ENCODE assay signal across 2 cellular contexts in the genomic region with DNA sequence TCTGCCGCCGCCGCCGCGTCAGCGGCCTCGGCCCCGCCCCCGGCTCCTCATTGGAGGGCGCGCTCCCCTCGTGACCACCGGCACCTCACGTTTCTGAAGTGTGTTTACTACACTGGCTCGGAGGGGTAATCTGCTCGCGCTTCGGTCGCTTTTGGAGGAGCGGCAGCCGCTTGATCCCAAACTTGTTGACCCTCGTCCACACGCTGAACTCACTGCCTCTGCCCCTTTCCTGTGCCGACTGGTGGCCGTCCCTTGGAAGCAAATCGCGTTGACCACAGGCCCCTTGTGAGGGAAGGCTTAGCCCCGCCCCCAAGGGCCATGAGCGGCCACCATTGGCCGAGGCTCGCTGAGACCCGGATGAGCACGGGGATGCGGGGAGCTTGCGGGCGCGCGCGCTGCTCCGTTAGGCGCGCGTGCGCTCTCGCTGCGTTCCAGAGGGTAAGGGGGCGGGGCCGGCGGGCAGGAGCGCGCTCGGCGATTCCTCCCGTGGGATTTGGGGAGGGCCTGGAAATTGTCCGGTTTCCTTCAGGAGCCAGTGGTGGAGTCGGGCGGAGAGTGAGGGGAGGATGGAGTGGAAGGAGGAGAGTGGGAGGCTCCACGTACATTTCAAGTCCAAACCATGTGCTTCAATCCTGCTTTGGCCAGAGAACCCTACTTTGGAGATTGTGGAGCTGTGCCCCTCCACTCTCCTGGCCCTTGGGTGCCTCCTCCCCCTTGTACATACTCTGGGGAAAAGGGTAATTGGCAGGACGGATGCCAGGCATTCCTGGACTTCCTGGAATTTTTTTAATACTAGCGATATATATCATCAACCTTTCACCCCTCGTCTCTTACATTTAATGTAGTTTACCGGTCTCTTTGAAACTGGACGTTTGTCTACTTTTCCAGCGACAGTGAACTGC.
TF ChIP-seq lines count a peak whose summit lies in the region.

A gene (minus strand): TSS at position 3 of the 902 bp plus-strand sequence. CDS start 588 bp downstream, outside the sequence.

TF ChIP-seq in HCT116, 20 proteins besides CTCF, POLR2A, EP300 and RAD21 (continued from another document):
- TF ChIP-seq, protein P1, sequence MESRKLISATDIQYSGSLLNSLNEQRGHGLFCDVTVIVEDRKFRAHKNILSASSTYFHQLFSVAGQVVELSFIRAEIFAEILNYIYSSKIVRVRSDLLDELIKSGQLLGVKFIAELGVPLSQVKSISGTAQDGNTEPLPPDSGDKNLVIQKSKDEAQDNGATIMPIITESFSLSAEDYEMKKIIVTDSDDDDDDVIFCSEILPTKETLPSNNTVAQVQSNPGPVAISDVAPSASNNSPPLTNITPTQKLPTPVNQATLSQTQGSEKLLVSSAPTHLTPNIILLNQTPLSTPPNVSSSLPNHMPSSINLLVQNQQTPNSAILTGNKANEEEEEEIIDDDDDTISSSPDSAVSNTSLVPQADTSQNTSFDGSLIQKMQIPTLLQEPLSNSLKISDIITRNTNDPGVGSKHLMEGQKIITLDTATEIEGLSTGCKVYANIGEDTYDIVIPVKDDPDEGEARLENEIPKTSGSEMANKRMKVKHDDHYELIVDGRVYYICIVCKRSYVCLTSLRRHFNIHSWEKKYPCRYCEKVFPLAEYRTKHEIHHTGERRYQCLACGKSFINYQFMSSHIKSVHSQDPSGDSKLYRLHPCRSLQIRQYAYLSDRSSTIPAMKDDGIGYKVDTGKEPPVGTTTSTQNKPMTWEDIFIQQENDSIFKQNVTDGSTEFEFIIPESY (IDR thresholded peaks at IDR 0.05; ENCODE audit: extremely low read depth, insufficient replicate concordance, low read length), result no peak
- TF ChIP-seq, protein P2, sequence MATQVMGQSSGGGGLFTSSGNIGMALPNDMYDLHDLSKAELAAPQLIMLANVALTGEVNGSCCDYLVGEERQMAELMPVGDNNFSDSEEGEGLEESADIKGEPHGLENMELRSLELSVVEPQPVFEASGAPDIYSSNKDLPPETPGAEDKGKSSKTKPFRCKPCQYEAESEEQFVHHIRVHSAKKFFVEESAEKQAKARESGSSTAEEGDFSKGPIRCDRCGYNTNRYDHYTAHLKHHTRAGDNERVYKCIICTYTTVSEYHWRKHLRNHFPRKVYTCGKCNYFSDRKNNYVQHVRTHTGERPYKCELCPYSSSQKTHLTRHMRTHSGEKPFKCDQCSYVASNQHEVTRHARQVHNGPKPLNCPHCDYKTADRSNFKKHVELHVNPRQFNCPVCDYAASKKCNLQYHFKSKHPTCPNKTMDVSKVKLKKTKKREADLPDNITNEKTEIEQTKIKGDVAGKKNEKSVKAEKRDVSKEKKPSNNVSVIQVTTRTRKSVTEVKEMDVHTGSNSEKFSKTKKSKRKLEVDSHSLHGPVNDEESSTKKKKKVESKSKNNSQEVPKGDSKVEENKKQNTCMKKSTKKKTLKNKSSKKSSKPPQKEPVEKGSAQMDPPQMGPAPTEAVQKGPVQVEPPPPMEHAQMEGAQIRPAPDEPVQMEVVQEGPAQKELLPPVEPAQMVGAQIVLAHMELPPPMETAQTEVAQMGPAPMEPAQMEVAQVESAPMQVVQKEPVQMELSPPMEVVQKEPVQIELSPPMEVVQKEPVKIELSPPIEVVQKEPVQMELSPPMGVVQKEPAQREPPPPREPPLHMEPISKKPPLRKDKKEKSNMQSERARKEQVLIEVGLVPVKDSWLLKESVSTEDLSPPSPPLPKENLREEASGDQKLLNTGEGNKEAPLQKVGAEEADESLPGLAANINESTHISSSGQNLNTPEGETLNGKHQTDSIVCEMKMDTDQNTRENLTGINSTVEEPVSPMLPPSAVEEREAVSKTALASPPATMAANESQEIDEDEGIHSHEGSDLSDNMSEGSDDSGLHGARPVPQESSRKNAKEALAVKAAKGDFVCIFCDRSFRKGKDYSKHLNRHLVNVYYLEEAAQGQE (IDR thresholded peaks at IDR 0.05; ENCODE audit: low read depth), result no peak

TF ChIP-seq in SK-N-SH treated with all-trans-retinoic acid at 6 μM for 48 hours, 23 proteins besides CTCF, POLR2A, EP300 and RAD21 (continued from another document):
- TF ChIP-seq, protein P3, sequence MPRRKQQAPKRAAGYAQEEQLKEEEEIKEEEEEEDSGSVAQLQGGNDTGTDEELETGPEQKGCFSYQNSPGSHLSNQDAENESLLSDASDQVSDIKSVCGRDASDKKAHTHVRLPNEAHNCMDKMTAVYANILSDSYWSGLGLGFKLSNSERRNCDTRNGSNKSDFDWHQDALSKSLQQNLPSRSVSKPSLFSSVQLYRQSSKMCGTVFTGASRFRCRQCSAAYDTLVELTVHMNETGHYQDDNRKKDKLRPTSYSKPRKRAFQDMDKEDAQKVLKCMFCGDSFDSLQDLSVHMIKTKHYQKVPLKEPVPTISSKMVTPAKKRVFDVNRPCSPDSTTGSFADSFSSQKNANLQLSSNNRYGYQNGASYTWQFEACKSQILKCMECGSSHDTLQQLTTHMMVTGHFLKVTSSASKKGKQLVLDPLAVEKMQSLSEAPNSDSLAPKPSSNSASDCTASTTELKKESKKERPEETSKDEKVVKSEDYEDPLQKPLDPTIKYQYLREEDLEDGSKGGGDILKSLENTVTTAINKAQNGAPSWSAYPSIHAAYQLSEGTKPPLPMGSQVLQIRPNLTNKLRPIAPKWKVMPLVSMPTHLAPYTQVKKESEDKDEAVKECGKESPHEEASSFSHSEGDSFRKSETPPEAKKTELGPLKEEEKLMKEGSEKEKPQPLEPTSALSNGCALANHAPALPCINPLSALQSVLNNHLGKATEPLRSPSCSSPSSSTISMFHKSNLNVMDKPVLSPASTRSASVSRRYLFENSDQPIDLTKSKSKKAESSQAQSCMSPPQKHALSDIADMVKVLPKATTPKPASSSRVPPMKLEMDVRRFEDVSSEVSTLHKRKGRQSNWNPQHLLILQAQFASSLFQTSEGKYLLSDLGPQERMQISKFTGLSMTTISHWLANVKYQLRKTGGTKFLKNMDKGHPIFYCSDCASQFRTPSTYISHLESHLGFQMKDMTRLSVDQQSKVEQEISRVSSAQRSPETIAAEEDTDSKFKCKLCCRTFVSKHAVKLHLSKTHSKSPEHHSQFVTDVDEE (CRISPR knock-in tag; IDR thresholded peaks at IDR 0.05), result peak; percentile 44; the same call in 1 of the 2 replicates
- TF ChIP-seq OSR1 (CRISPR knock-in tag; IDR thresholded peaks at IDR 0.05), result no peak
- no peak for TF ChIP-seq BACH2 (CRISPR knock-in tag; IDR thresholded peaks at IDR 0.05; ENCODE audit: borderline replicate concordance)
- TF ChIP-seq, protein P4, sequence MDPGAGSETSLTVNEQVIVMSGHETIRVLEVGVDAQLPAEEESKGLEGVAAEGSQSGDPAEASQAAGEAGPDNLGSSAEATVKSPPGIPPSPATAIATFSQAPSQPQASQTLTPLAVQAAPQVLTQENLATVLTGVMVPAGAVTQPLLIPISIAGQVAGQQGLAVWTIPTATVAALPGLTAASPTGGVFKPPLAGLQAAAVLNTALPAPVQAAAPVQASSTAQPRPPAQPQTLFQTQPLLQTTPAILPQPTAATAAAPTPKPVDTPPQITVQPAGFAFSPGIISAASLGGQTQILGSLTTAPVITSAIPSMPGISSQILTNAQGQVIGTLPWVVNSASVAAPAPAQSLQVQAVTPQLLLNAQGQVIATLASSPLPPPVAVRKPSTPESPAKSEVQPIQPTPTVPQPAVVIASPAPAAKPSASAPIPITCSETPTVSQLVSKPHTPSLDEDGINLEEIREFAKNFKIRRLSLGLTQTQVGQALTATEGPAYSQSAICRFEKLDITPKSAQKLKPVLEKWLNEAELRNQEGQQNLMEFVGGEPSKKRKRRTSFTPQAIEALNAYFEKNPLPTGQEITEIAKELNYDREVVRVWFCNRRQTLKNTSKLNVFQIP (CRISPR knock-in tag; IDR thresholded peaks at IDR 0.05; ENCODE audit: borderline replicate concordance, low read depth), result no peak
- TF ChIP-seq ISL1 (CRISPR knock-in tag; IDR thresholded peaks at IDR 0.05), result peak; percentile 43; the same call in 1 of the 2 replicates
- TF ChIP-seq ZNF70 (CRISPR knock-in tag; IDR thresholded peaks at IDR 0.05), result no peak
